In the genomic region with DNA sequence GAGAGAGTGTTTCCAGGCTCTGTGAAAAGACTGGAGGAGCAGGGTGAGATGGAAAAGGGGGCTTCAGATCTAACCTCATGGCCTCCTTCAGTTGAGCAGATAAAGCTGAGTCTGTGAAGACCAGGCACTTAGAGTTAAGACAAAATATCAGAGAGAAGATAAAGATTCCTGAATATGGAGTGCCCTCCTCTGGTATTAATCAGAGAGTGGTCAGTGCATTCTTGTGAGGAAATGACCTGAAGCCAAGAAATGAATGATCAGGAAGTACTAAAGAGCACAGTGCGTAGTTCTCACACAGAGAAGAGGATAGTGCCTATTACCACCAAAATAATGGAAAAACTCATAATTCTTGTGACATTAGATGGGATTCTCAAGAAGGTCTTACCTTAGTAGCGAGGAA, we compare ENCODE assay signal across 1 cellular context.
TF ChIP-seq lines count a peak whose summit lies in the region.

No MANE protein-coding gene starts in this region.

TF ChIP-seq in HepG2, 621 proteins besides CTCF, POLR2A, EP300 and RAD21 (continued from another document):
- TF ChIP-seq, protein P1, sequence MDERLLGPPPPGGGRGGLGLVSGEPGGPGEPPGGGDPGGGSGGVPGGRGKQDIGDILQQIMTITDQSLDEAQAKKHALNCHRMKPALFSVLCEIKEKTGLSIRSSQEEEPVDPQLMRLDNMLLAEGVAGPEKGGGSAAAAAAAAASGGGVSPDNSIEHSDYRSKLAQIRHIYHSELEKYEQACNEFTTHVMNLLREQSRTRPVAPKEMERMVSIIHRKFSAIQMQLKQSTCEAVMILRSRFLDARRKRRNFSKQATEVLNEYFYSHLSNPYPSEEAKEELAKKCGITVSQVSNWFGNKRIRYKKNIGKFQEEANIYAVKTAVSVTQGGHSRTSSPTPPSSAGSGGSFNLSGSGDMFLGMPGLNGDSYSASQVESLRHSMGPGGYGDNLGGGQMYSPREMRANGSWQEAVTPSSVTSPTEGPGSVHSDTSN (CRISPR knock-in tag; IDR thresholded peaks at IDR 0.05) = no peak
- TF ChIP-seq, protein P2, sequence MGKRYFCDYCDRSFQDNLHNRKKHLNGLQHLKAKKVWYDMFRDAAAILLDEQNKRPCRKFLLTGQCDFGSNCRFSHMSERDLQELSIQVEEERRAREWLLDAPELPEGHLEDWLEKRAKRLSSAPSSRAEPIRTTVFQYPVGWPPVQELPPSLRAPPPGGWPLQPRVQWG (CRISPR knock-in tag; IDR thresholded peaks at IDR 0.05; ENCODE audit: borderline replicate concordance, low read depth) = no peak
- TF ChIP-seq, protein P3, sequence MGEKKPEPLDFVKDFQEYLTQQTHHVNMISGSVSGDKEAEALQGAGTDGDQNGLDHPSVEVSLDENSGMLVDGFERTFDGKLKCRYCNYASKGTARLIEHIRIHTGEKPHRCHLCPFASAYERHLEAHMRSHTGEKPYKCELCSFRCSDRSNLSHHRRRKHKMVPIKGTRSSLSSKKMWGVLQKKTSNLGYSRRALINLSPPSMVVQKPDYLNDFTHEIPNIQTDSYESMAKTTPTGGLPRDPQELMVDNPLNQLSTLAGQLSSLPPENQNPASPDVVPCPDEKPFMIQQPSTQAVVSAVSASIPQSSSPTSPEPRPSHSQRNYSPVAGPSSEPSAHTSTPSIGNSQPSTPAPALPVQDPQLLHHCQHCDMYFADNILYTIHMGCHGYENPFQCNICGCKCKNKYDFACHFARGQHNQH (CRISPR knock-in tag; IDR thresholded peaks at IDR 0.05) = no peak
- TF ChIP-seq ZNF75D (CRISPR knock-in tag; IDR thresholded peaks at IDR 0.05; ENCODE audit: borderline replicate concordance) (no peak), CENPX (CRISPR knock-in tag; IDR thresholded peaks at IDR 0.05) (no peak), ETV6 (CRISPR knock-in tag; conservative IDR thresholded peaks at IDR 0.05) (no peak), ZNF446 (CRISPR knock-in tag; IDR thresholded peaks at IDR 0.05) (no peak)
